Comparison of ENCODE assay signal across 1 cellular context in the genomic region with DNA sequence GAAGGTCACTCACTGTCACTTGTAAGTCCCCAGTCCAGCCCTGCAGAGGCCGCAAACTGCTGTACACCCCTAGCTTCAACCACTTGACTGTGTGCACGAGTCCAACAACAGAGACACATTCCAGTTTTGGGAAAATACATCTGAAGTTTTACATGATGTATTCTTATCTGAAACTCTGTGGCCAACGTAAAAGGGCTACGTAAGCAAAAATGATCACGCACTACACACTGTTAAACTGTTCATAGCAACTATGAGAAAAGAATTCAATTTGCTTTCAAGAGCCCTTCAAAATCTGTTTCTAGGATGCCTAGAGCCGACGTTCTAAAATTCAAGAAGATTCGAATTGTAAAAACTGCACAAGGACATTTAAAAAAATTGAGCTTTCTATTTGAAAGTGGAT.
A peak's percentile ranks its signal among the peaks of the same experiment; 100 is the strongest.
TF ChIP-seq lines count a peak whose summit lies in the region.

No MANE protein-coding gene starts in this region.

TF ChIP-seq in K562, 482 proteins besides CTCF, POLR2A, EP300 and RAD21:
- TF ChIP-seq, protein P1, sequence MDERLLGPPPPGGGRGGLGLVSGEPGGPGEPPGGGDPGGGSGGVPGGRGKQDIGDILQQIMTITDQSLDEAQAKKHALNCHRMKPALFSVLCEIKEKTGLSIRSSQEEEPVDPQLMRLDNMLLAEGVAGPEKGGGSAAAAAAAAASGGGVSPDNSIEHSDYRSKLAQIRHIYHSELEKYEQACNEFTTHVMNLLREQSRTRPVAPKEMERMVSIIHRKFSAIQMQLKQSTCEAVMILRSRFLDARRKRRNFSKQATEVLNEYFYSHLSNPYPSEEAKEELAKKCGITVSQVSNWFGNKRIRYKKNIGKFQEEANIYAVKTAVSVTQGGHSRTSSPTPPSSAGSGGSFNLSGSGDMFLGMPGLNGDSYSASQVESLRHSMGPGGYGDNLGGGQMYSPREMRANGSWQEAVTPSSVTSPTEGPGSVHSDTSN (CRISPR knock-in tag; IDR thresholded peaks at IDR 0.05; ENCODE audit: low read depth): no peak
- TF ChIP-seq, protein P1 (tag; conservative IDR thresholded peaks at IDR 0.05; ENCODE audit: low read depth): no peak
- TF ChIP-seq C11orf30 (IDR thresholded peaks at IDR 0.05; ENCODE audit: low read depth): peak; percentile 32; the same call in 1 of the 2 replicates
- TF ChIP-seq MAFF (IDR thresholded peaks at IDR 0.05; ENCODE audit: low read length): peak; percentile 53
- TF ChIP-seq MAFG (tag; conservative IDR thresholded peaks at IDR 0.05): peak; percentile 66
- TF ChIP-seq MAFK (IDR thresholded peaks at IDR 0.05; ENCODE audit: low read length): peak; percentile 43; the same call in 1 of the 2 replicates
- TF ChIP-seq ZNF316 (IDR thresholded peaks at IDR 0.05): peak; percentile 54
- TF ChIP-seq NR3C1 (CRISPR knock-in tag; IDR thresholded peaks at IDR 0.05): no peak
- no peak for TF ChIP-seq GABPA (tag; conservative IDR thresholded peaks at IDR 0.05; ENCODE audit: low read depth)
